14 cellular contexts compared by ENCODE assay signal in the genomic region with DNA sequence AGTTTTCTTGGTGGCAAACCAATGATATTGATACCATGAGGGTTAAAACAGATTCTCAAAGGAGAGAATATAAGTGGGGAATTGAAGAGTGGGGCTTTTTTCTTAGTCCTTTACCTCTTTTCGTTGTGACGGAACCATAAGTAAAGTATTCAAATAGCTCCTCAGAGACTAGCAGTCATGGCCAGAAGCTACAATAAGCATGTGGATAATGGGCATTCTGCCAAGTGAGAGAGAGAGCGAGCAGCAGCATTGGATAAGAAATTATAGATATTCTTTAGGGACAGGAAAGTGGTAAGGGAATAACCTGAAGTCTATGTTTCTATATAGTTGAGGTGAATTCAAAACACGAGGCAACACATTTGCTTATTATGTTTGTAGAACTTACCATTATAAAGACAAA.
DNase-seq lines count a peak whose midpoint lies in the region; FAIRE-seq and TF ChIP-seq lines count a peak whose summit lies in the region.
"Had no signal": no experiment of that assay in that cellular context is flagged by ENCODE, and none has a peak within 500 bp of the region (broad histone marks: within the 10 kb centered on the region; RNA-seq: fewer than 3 reads in every experiment).

No MANE protein-coding gene starts in this region.

- peak; percentile 56 for DNase-seq in COR-L47 (lab: John Stamatoyannopoulos, UW)
- DNase-seq in LHCN-M2 (ENCODE audit: low read depth) = peak; percentile 15
- DNase-seq in NCI-H526 treated with DMSO at 0.1 percent for 48 hours (lab: John Stamatoyannopoulos, UW) = peak; percentile 43
- DNase-seq in fibroblast of the aortic adventitia (ENCODE audit: low read depth) = peak; percentile 33
- DNase-seq in esophagus squamous epithelium (lab: John Stamatoyannopoulos, UW) = no peak
- no peak for DNase-seq in spleen
- no peak for DNase-seq in activated naive CD4-positive, alpha-beta T cell treated with anti-CD3 and anti-CD28 coated beads, Interleukin-2, amount 50 U/mL, for 16 hours
- no peak for DNase-seq in D721Med (ENCODE audit: insufficient read length, low spot score)
- DNase-seq: activated CD4-positive, alpha-beta T cell treated with anti-CD3 and anti-CD28 coated beads for 1 hour; activated T-cell treated with anti-CD3 and anti-CD28 coated beads, Interleukin-2, amount 50 U/mL, for 72 hours; Caco-2; kidney; stimulated activated CD4-positive, alpha-beta T cell treated with anti-CD3 and anti-CD28 coated beads, Interleukin-12 subunit alpha, Interleukin-12 subunit beta, amount 100 ng/mL, for 4 hours had no signal

- TF ChIP-seq POLR2A in esophagus squamous epithelium (IDR thresholded peaks at IDR 0.05) = no peak
- TF ChIP-seq POLR2A in spleen (IDR thresholded peaks at IDR 0.05) = no peak

- no peaks in the 10 kb centered on the region for H3K36me3 ChIP-seq in esophagus squamous epithelium
- H3K36me3 ChIP-seq in spleen = no peaks in the 10 kb centered on the region
- H3K36me3 ChIP-seq: breast epithelium had no signal

- WGBS in esophagus squamous epithelium, 2 donors = 24 to 52% methylated on average over 4 of the region's 4 CpGs
- 28 to 52% (median 30%) methylated on average over 4 of the region's 4 CpGs for WGBS in spleen, 5 donors

- FAIRE-seq in D721Med (lab: Jason Lieb, UNC) = no peak

- intact Hi-C loops in esophagus squamous epithelium (cut with DNase I) (loop anchor here (10.0 kb wide), 1 partner anchor 241 kb away; no protein-coding TSS in a partner anchor), spleen (cut with DNase I; ENCODE audit: low total_unique reads) (no loop called here)

- H3K9me3 ChIP-seq in esophagus squamous epithelium (no peaks in the 10 kb centered on the region), spleen (peaks cover 0 to under 1% (median 0%) of the 10 kb centered on the region in 8 donors)
- H3K9me3 ChIP-seq: breast epithelium, Caco-2 had no signal

- H3K27me3 ChIP-seq in esophagus squamous epithelium (no peaks in the 10 kb centered on the region), spleen (replicated peaks in 1 of 7) (no peaks in the 10 kb centered on the region)
- H3K27me3 ChIP-seq: breast epithelium had no signal

- H3K27ac ChIP-seq in esophagus squamous epithelium = no peak overlapping the region
- H3K27ac ChIP-seq in spleen = no peak overlapping the region
- H3K27ac ChIP-seq: breast epithelium had no signal

- TF ChIP-seq CTCF in fibroblast of the aortic adventitia (IDR thresholded peaks at IDR 0.05; ENCODE audit: insufficient read depth, low read length) = no peak
- no peak for TF ChIP-seq CTCF in esophagus squamous epithelium (IDR thresholded peaks at IDR 0.05)
- TF ChIP-seq CTCF in spleen (IDR thresholded peaks at IDR 0.05 in 8 of 11, conservative IDR thresholded peaks at IDR 0.05 in 3 of 11) = no peak
- no peak for TF ChIP-seq CTCF in D721Med (IDR thresholded peaks at IDR 0.05; ENCODE audit: insufficient read depth, missing control alignments)

- no peak overlapping the region for H3K4me3 ChIP-seq in fibroblast of the aortic adventitia (ENCODE audit: low read depth, low read length)
- no peak overlapping the region for H3K4me3 ChIP-seq in esophagus squamous epithelium
- H3K4me3 ChIP-seq in spleen = no peak overlapping the region
- H3K4me3 ChIP-seq: breast epithelium had no signal

- H3K4me1 ChIP-seq in esophagus squamous epithelium (no peaks in the 10 kb centered on the region), spleen (no peaks in the 10 kb centered on the region)
- H3K4me1 ChIP-seq: breast epithelium, Caco-2 had no signal

Comparison
In these comparisons a context has a peak if more than half of its experiments do, and no peak if none do; other contexts are left out.
1. DNase-seq: peak in COR-L47 (single experiment), LHCN-M2 (single experiment), NCI-H526 treated with DMSO at 0.1 percent for 48 hours (single experiment) and fibroblast of the aortic adventitia (single experiment); none in esophagus squamous epithelium (single experiment), spleen (single experiment), activated naive CD4-positive, alpha-beta T cell treated with anti-CD3 and anti-CD28 coated beads, Interleukin-2, amount 50 U/mL, for 16 hours (single experiment) and D721Med (single experiment).